ENCODE assay signal across 17 cellular contexts in the genomic region with DNA sequence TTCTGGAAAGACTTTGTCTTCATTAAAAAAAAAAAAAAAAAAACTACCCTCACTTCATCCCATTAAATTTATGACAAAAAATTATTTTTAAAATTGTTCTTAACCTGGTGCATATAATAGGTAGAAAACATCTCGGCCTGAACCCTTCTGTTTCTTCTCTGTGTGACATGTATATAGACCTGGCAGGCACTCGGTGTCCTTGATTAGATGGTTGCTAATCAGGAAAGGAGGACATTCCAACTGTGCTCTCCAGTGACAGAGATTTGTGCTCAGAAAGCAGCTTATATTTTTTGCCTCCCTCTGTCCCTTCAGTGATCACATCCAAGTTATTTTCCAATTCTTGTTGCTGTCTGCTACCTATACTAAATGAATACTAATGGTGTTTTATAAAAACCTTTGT.
A peak's percentile ranks its signal among the peaks of the same experiment; 100 is the strongest.
DNase-seq lines count a peak whose midpoint lies in the region; ATAC-seq, FAIRE-seq and TF ChIP-seq lines count a peak whose summit lies in the region.
"Had no signal": no experiment of that assay in that cellular context is flagged by ENCODE, and none has a peak within 500 bp of the region (broad histone marks: within the 10 kb centered on the region; RNA-seq: fewer than 3 reads in every experiment).

No MANE protein-coding gene starts in this region.

- no peak for TF ChIP-seq RAD21 in A549 (conservative IDR thresholded peaks at IDR 0.05 in 1 of 2, IDR thresholded peaks at IDR 0.05 in 1 of 2)

- TF ChIP-seq POLR2A in A549 (IDR thresholded peaks at IDR 0.05; ENCODE audit: low read length): no peak

- H3K27me3 ChIP-seq in heart right ventricle: peaks cover 0 to 2% (median 0%) of the 10 kb centered on the region in 7 donors
- no peaks in the 10 kb centered on the region for H3K27me3 ChIP-seq in muscle layer of duodenum (ENCODE audit: low read depth, low read length)

- no peak for TF ChIP-seq EP300 in A549 (IDR thresholded peaks at IDR 0.05)

- H3K9me3 ChIP-seq in A549 (no peaks in the 10 kb centered on the region), heart right ventricle (no peaks in the 10 kb centered on the region), muscle layer of duodenum (ENCODE audit: control insufficient read depth in 1 of 2, low read length in 2 of 2) (no peaks in the 10 kb centered on the region)
- H3K9me3 ChIP-seq: BE2C, HAP-1 had no signal

- POLR2A ChIA-PET in A549 (lab: Yijun Ruan, JAX): no interaction called here

- no peaks in the 10 kb centered on the region for H3K36me3 ChIP-seq in heart right ventricle
- H3K36me3 ChIP-seq in muscle layer of duodenum (ENCODE audit: control insufficient read depth in 1 of 2, insufficient read depth in 2 of 2, low read length in 2 of 2): no peaks in the 10 kb centered on the region
- H3K36me3 ChIP-seq: BE2C, HAP-1 had no signal

- H3K4me2 ChIP-seq in A549: no peak overlapping the region

- DNase-seq in A549 (ENCODE audit: low read depth in 1 of 2, low spot score in 1 of 2): no peak
- peak; percentile 89 for DNase-seq in cerebellar cortex (ENCODE audit: low spot score)
- peak in 1 of 2 donors; percentile 6 for DNase-seq in heart right ventricle
- no peak for DNase-seq in NCI-H2081 (lab: John Stamatoyannopoulos, UW)
- DNase-seq in NCI-H774 (lab: John Stamatoyannopoulos, UW): no peak
- DNase-seq in NCI-H2227 treated with DMSO at 0.1 percent for 48 hours (lab: John Stamatoyannopoulos, UW): no peak
- DNase-seq: BE2C; CD4-positive, alpha-beta memory T cell; DMS79 had no signal

- no peak overlapping the region for H3K27ac ChIP-seq in A549
- peak overlapping the region in 5 of 10 donors; percentile 43 to 65 (median 48) for H3K27ac ChIP-seq in heart right ventricle
- H3K27ac ChIP-seq in muscle layer of duodenum (ENCODE audit: low read length): peak overlapping the region; percentile 56
- H3K27ac ChIP-seq: C4-2B had no signal

- TF ChIP-seq CTCF in A549 (IDR thresholded peaks at IDR 0.05) (no peak), heart right ventricle (IDR thresholded peaks at IDR 0.05) (no peak)

- intact Hi-C loops in heart right ventricle (cut with DNase I): no loop called here

- peak; percentile 82 for FAIRE-seq in A549 (lab: Jason Lieb, UNC)
- FAIRE-seq: A204.1, G401.6, GM12891, H1 had no signal

- CTCF ChIA-PET in A549 (lab: Yijun Ruan, JAX): no interaction called here

- WGBS in A549 (ENCODE audit: missing lambda C conversion rate): 0% methylated on average over 2 of the region's 2 CpGs
- WGBS in heart right ventricle, 2 donors: 32 to 50% methylated on average over 2 of the region's 2 CpGs

- no peak for ATAC-seq in A549
- peak in 6 of 8 donors; percentile 58 to 92 (median 80) for ATAC-seq in heart right ventricle
- no peak for ATAC-seq in GM18870 (IDR thresholded peaks at IDR 0.05; ENCODE audit: unreplicated experiment)

- no peaks in the 10 kb centered on the region for H3K4me1 ChIP-seq in A549
- H3K4me1 ChIP-seq in heart right ventricle: no peaks in the 10 kb centered on the region
- no peaks in the 10 kb centered on the region for H3K4me1 ChIP-seq in muscle layer of duodenum (ENCODE audit: control insufficient read depth in 1 of 2, insufficient read depth in 2 of 2, low read length in 2 of 2)
- H3K4me1 ChIP-seq: HAP-1 had no signal

- no peak overlapping the region for H3K4me3 ChIP-seq in A549
- no peak overlapping the region for H3K4me3 ChIP-seq in heart right ventricle
- H3K4me3 ChIP-seq in muscle layer of duodenum (ENCODE audit: low read depth in 1 of 2, low read length in 2 of 2): no peak overlapping the region
- H3K4me3 ChIP-seq: HAP-1 had no signal

TF ChIP-seq in A549, 52 proteins besides CTCF, POLR2A, EP300 and RAD21:
- TF ChIP-seq, protein P1, sequence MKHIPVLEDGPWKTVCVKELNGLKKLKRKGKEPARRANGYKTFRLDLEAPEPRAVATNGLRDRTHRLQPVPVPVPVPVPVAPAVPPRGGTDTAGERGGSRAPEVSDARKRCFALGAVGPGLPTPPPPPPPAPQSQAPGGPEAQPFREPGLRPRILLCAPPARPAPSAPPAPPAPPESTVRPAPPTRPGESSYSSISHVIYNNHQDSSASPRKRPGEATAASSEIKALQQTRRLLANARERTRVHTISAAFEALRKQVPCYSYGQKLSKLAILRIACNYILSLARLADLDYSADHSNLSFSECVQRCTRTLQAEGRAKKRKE (CRISPR knock-in tag; IDR thresholded peaks at IDR 0.05; ENCODE audit: low read depth): no peak
- TF ChIP-seq CBX2 (IDR thresholded peaks at IDR 0.05; ENCODE audit: borderline replicate concordance, low read depth) (no peak), JUNB (IDR thresholded peaks at IDR 0.05) (no peak), HOXB13 (CRISPR knock-in tag; IDR thresholded peaks at IDR 0.05; ENCODE audit: low read depth) (no peak), NFE2L2 (conservative IDR thresholded peaks at IDR 0.05; ENCODE audit: low read length) (no peak), RARB (CRISPR knock-in tag; IDR thresholded peaks at IDR 0.05) (no peak), ZFP36 (IDR thresholded peaks at IDR 0.05; ENCODE audit: borderline replicate concordance, partially characterized antibody) (no peak), MYC (IDR thresholded peaks at IDR 0.05; ENCODE audit: borderline replicate concordance, low read length) (no peak), CHD2 (IDR thresholded peaks at IDR 0.05; ENCODE audit: low read length, partially characterized antibody) (no peak)
- TF ChIP-seq, protein P2, sequence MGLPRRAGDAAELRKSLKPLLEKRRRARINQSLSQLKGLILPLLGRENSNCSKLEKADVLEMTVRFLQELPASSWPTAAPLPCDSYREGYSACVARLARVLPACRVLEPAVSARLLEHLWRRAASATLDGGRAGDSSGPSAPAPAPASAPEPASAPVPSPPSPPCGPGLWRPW (IDR thresholded peaks at IDR 0.05): no peak
- TF ChIP-seq, protein P3, sequence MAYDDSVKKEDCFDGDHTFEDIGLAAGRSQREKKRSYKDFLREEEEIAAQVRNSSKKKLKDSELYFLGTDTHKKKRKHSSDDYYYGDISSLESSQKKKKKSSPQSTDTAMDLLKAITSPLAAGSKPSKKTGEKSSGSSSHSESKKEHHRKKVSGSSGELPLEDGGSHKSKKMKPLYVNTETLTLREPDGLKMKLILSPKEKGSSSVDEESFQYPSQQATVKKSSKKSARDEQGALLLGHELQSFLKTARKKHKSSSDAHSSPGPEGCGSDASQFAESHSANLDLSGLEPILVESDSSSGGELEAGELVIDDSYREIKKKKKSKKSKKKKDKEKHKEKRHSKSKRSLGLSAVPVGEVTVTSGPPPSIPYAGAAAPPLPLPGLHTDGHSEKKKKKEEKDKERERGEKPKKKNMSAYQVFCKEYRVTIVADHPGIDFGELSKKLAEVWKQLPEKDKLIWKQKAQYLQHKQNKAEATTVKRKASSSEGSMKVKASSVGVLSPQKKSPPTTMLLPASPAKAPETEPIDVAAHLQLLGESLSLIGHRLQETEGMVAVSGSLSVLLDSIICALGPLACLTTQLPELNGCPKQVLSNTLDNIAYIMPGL (CRISPR knock-in tag; IDR thresholded peaks at IDR 0.05; ENCODE audit: borderline replicate concordance): no peak
- TF ChIP-seq, protein P4, sequence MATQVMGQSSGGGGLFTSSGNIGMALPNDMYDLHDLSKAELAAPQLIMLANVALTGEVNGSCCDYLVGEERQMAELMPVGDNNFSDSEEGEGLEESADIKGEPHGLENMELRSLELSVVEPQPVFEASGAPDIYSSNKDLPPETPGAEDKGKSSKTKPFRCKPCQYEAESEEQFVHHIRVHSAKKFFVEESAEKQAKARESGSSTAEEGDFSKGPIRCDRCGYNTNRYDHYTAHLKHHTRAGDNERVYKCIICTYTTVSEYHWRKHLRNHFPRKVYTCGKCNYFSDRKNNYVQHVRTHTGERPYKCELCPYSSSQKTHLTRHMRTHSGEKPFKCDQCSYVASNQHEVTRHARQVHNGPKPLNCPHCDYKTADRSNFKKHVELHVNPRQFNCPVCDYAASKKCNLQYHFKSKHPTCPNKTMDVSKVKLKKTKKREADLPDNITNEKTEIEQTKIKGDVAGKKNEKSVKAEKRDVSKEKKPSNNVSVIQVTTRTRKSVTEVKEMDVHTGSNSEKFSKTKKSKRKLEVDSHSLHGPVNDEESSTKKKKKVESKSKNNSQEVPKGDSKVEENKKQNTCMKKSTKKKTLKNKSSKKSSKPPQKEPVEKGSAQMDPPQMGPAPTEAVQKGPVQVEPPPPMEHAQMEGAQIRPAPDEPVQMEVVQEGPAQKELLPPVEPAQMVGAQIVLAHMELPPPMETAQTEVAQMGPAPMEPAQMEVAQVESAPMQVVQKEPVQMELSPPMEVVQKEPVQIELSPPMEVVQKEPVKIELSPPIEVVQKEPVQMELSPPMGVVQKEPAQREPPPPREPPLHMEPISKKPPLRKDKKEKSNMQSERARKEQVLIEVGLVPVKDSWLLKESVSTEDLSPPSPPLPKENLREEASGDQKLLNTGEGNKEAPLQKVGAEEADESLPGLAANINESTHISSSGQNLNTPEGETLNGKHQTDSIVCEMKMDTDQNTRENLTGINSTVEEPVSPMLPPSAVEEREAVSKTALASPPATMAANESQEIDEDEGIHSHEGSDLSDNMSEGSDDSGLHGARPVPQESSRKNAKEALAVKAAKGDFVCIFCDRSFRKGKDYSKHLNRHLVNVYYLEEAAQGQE (IDR thresholded peaks at IDR 0.05): no peak
TF ChIP-seq in A549: peak in this region for 0.

Comparison
In these comparisons a context has a peak if more than half of its experiments do, and no peak if none do; other contexts are left out.
1. ATAC-seq: peak in heart right ventricle (6 of 8); none in A549 (0 of 2) and GM18870 (single experiment).